8 cellular contexts compared by ENCODE assay signal in genomic region chr1:179881642-179882252, GRCh38. TPM values are rescaled to one million over a fixed set of nuclear protein-coding genes. Genes with fewer than 3 reads are reported as not detected.
DNase-seq lines count a peak whose midpoint lies in the region; ATAC-seq and TF ChIP-seq lines count a peak whose summit lies in the region.

No MANE protein-coding gene starts in this region.

- H3K27me3 Mint-ChIP-seq in activated CD8-positive, alpha-beta memory T cell treated with anti-CD3 and anti-CD28 coated beads, Interleukin-2, amount 10 ng/mL, durations not matched to agents 7 days and 5 days, result no peaks in the 10 kb centered on the region
- no peaks in the 10 kb centered on the region for H3K27me3 Mint-ChIP-seq in activated naive CD8-positive, alpha-beta T cell treated with anti-CD3 and anti-CD28 coated beads for 36 hours

- H3K27me3 ChIP-seq in heart left ventricle (no peaks in the 10 kb centered on the region), parathyroid adenoma (ENCODE audit: control insufficient read depth, insufficient read depth, low read length) (no peaks in the 10 kb centered on the region)

- H3K4me3 Mint-ChIP-seq in activated CD8-positive, alpha-beta memory T cell treated with anti-CD3 and anti-CD28 coated beads, Interleukin-2, amount 10 ng/mL, durations not matched to agents 7 days and 5 days, result peak overlapping the region; percentile 95
- peak overlapping the region; percentile 96 for H3K4me3 Mint-ChIP-seq in activated naive CD8-positive, alpha-beta T cell treated with anti-CD3 and anti-CD28 coated beads for 36 hours

- H3K4me2 ChIP-seq in parathyroid adenoma (ENCODE audit: low read length), result peak overlapping the region; percentile 91

- H3K27ac ChIP-seq in heart left ventricle (peak overlapping the region; percentile 98 to 100 (median 99)), parathyroid adenoma (peak overlapping the region; percentile 98)

- peaks cover 13% of the 10 kb centered on the region for H3K79me2 ChIP-seq in parathyroid adenoma

- no peaks in the 10 kb centered on the region for H3K9me3 Mint-ChIP-seq in activated CD8-positive, alpha-beta memory T cell treated with anti-CD3 and anti-CD28 coated beads, Interleukin-2, amount 10 ng/mL, durations not matched to agents 7 days and 5 days (ENCODE audit: low read depth)
- H3K9me3 Mint-ChIP-seq in activated naive CD8-positive, alpha-beta T cell treated with anti-CD3 and anti-CD28 coated beads for 36 hours, result no peaks in the 10 kb centered on the region

- no peak for DNase-seq in activated CD8-positive, alpha-beta memory T cell treated with anti-CD3 and anti-CD28 coated beads, Interleukin-2, amount 10 ng/mL, durations not matched to agents 7 days and 5 days
- DNase-seq in activated CD8-positive, alpha-beta memory T cell treated with anti-CD3 and anti-CD28 coated beads for 24 hours, result no peak
- DNase-seq in KG1 (lab: John Stamatoyannopoulos, UW), result peak; percentile 66
- no peak for DNase-seq in activated naive CD8-positive, alpha-beta T cell treated with anti-CD3 and anti-CD28 coated beads for 36 hours
- peak in 1 of 5 donors; percentile 88 for DNase-seq in heart left ventricle

- peak overlapping the region; percentile 99 for H3K27ac Mint-ChIP-seq in activated CD8-positive, alpha-beta memory T cell treated with anti-CD3 and anti-CD28 coated beads, Interleukin-2, amount 10 ng/mL, durations not matched to agents 7 days and 5 days
- H3K27ac Mint-ChIP-seq in activated naive CD8-positive, alpha-beta T cell treated with anti-CD3 and anti-CD28 coated beads for 36 hours, result peak overlapping the region; percentile 99

- TF ChIP-seq CTCF in heart left ventricle (IDR thresholded peaks at IDR 0.05), result no peak
- no peak for TF ChIP-seq CTCF in parathyroid adenoma (IDR thresholded peaks at IDR 0.05)

- H3K9me3 ChIP-seq in heart left ventricle, result no peaks in the 10 kb centered on the region
- no peaks in the 10 kb centered on the region for H3K9me3 ChIP-seq in parathyroid adenoma (ENCODE audit: control insufficient read depth, low read length)

- CTCF ChIA-PET in activated CD8-positive, alpha-beta memory T cell treated with anti-CD3 and anti-CD28 coated beads, Interleukin-2, amount 10 ng/mL, durations not matched to agents 7 days and 5 days (lab: Charles Lee), result interaction anchor here (1.0 kb wide), 1 partner anchor 297 kb away, joined by 3 read pairs; no protein-coding TSS in a partner anchor

- peak; percentile 10 for ATAC-seq in activated CD8-positive, alpha-beta memory T cell treated with anti-CD3 and anti-CD28 coated beads, Interleukin-2, amount 10 ng/mL, durations not matched to agents 7 days and 5 days
- ATAC-seq in heart left ventricle (peak in 3 of 4 donors; percentile 22 to 42 (median 40)), HG02623 (IDR thresholded peaks at IDR 0.05; ENCODE audit: unreplicated experiment) (no peak), GM18511 (IDR thresholded peaks at IDR 0.05; ENCODE audit: unreplicated experiment) (no peak)

- peak overlapping the region; percentile 50 for H3K9ac ChIP-seq in parathyroid adenoma

- intact Hi-C loops in heart left ventricle (cut with DNase I), result loop anchor here in 8 of 10 donors (1.0 to 10.0 kb wide), 5 partner anchors 64 to 76 kb away; partner anchors contain the start of gene CEP350 (in 7 of the 8)

- H3K4me1 ChIP-seq in heart left ventricle (peaks cover 0 to 55% (median 42%) of the 10 kb centered on the region in 12 donors), parathyroid adenoma (peaks cover 8% of the 10 kb centered on the region)

- WGBS in heart left ventricle, 4 donors, result 1 to 2% (median 2%) methylated on average over 22 of the region's 22 CpGs

- H3K36me3 ChIP-seq in heart left ventricle (peaks cover 0 to 29% (median 23%) of the 10 kb centered on the region in 9 donors), parathyroid adenoma (ENCODE audit: control insufficient read depth, insufficient read depth, low read length) (no peaks in the 10 kb centered on the region)

- peak overlapping the region; percentile 77 for H2AFZ ChIP-seq in parathyroid adenoma

- H3K4me1 Mint-ChIP-seq in activated CD8-positive, alpha-beta memory T cell treated with anti-CD3 and anti-CD28 coated beads, Interleukin-2, amount 10 ng/mL, durations not matched to agents 7 days and 5 days, result peaks cover 52% of the 10 kb centered on the region
- H3K4me1 Mint-ChIP-seq in activated naive CD8-positive, alpha-beta T cell treated with anti-CD3 and anti-CD28 coated beads for 36 hours, result peaks cover 36% of the 10 kb centered on the region

- TF ChIP-seq POLR2A in heart left ventricle (IDR thresholded peaks at IDR 0.05), result no peak

- H3K4me3 ChIP-seq in heart left ventricle (peak overlapping the region; percentile 72 to 88 (median 82)), parathyroid adenoma (ENCODE audit: low read depth, low read length) (peak overlapping the region; percentile 97)

- peaks cover 21% of the 10 kb centered on the region for H3K36me3 Mint-ChIP-seq in activated CD8-positive, alpha-beta memory T cell treated with anti-CD3 and anti-CD28 coated beads, Interleukin-2, amount 10 ng/mL, durations not matched to agents 7 days and 5 days
- H3K36me3 Mint-ChIP-seq in activated naive CD8-positive, alpha-beta T cell treated with anti-CD3 and anti-CD28 coated beads for 36 hours, result peaks cover 13% of the 10 kb centered on the region

RNA-seq across cellular contexts. Expression of gene TOR1AIP1, which starts 0.3 kb away (rescaled TPM):
- 10 to 100 TPM; 67.3 to 80.0 TPM for total RNA-seq in activated CD8-positive, alpha-beta memory T cell treated with anti-CD3 and anti-CD28 coated beads, Interleukin-2, amount 10 ng/mL, durations not matched to agents 7 days and 5 days
- total RNA-seq in activated naive CD8-positive, alpha-beta T cell treated with anti-CD3 and anti-CD28 coated beads for 36 hours, result 10 to 100 TPM; 54.6 to 56.5 TPM
- 10 to 100 TPM; 25.4 to 68.2 (median 47.4) TPM for total RNA-seq in heart left ventricle
- 10 to 100 TPM; 16.0 to 22.0 TPM for polyA plus RNA-seq in heart left ventricle

RNA-seq across cellular contexts. Expression of gene TOR1AIP2, which starts 4.1 kb away (rescaled TPM):
- 10 to 100 TPM; 43.5 to 50.1 TPM for total RNA-seq in activated CD8-positive, alpha-beta memory T cell treated with anti-CD3 and anti-CD28 coated beads, Interleukin-2, amount 10 ng/mL, durations not matched to agents 7 days and 5 days
- 10 to 100 TPM; 57.1 to 59.0 TPM for total RNA-seq in activated naive CD8-positive, alpha-beta T cell treated with anti-CD3 and anti-CD28 coated beads for 36 hours
- 10 to 100 TPM; 40.1 to 73.2 (median 56.7) TPM for total RNA-seq in heart left ventricle
- polyA plus RNA-seq in heart left ventricle, result 10 to 100 TPM; 12.7 to 22.2 TPM

Comparison
In these comparisons a context has a peak if more than half of its experiments do, and no peak if none do; other contexts are left out.
1. ATAC-seq: peak in activated CD8-positive, alpha-beta memory T cell treated with anti-CD3 and anti-CD28 coated beads, Interleukin-2, amount 10 ng/mL, durations not matched to agents 7 days and 5 days (single experiment) and heart left ventricle (3 of 4); none in HG02623 (single experiment) and GM18511 (single experiment).